ENCODE assay signal across 21 cellular contexts in genomic region chr3:192433704-192434103, GRCh38.
DNase-seq lines count a peak whose midpoint lies in the region; ATAC-seq, FAIRE-seq and TF ChIP-seq lines count a peak whose summit lies in the region.
"Had no signal": no experiment of that assay in that cellular context is flagged by ENCODE, and none has a peak within 500 bp of the region (broad histone marks: within the 10 kb centered on the region; RNA-seq: fewer than 3 reads in every experiment).

No MANE protein-coding gene starts in this region.

- no peak overlapping the region for H3K9ac ChIP-seq in HepG2 (ENCODE audit: insufficient read depth, low read depth, low read length)
- H3K9ac ChIP-seq: GM23248 had no signal

- H3K27me3 Mint-ChIP-seq in Calu3 (ENCODE audit: unreplicated experiment): no peaks in the 10 kb centered on the region
- peaks cover 3% of the 10 kb centered on the region for H3K27me3 Mint-ChIP-seq in activated T-helper 1 cell treated with anti-CD3 and anti-CD28 coated beads, Interleukin-12 subunit alpha, Interleukin-12 subunit beta, Interleukin-2, Interleukin-4 antibody, amounts not matched to agents 30 ng/mL and 10 ng/mL and 1 ng/mL, durations not matched to agents 14 hours and 24 hours and 36 hours (ENCODE audit: insufficient read depth)
- H3K27me3 Mint-ChIP-seq: activated CD8-positive, alpha-beta T cell treated with anti-CD3 and anti-CD28 coated beads for 36 hours; activated naive CD4-positive, alpha-beta T cell treated with anti-CD3 and anti-CD28 coated beads, Interleukin-2, amount 10 ng/mL, durations not matched to agents 7 days and 5 days had no signal

- TF ChIP-seq CTCF in Calu3 (IDR thresholded peaks at IDR 0.05; ENCODE audit: unreplicated experiment): no peak
- TF ChIP-seq CTCF in HepG2 (CRISPR knock-in tag; IDR thresholded peaks at IDR 0.05): no peak
- no peak for TF ChIP-seq CTCF in GM10248 (IDR thresholded peaks at IDR 0.05; ENCODE audit: control extremely low read depth, extremely low read depth, low read depth, missing control alignments)

- peak; percentile 87 for ATAC-seq in GM19463 (IDR thresholded peaks at IDR 0.05; ENCODE audit: unreplicated experiment)
- peak; percentile 67 for ATAC-seq in HepG2
- no peak for ATAC-seq in HG03439 (IDR thresholded peaks at IDR 0.05; ENCODE audit: unreplicated experiment)
- ATAC-seq in GM21723 (IDR thresholded peaks at IDR 0.05; ENCODE audit: unreplicated experiment): no peak
- ATAC-seq: activated CD8-positive, alpha-beta T cell treated with anti-CD3 and anti-CD28 coated beads for 36 hours had no signal

- peak overlapping the region; percentile 31 for H3K4me3 Mint-ChIP-seq in Calu3 (ENCODE audit: low read depth, unreplicated experiment)
- no peak overlapping the region for H3K4me3 Mint-ChIP-seq in activated T-helper 1 cell treated with anti-CD3 and anti-CD28 coated beads, Interleukin-12 subunit alpha, Interleukin-12 subunit beta, Interleukin-2, Interleukin-4 antibody, amounts not matched to agents 30 ng/mL and 10 ng/mL and 1 ng/mL, durations not matched to agents 14 hours and 24 hours and 36 hours
- H3K4me3 Mint-ChIP-seq: activated CD8-positive, alpha-beta T cell treated with anti-CD3 and anti-CD28 coated beads for 36 hours; activated naive CD4-positive, alpha-beta T cell treated with anti-CD3 and anti-CD28 coated beads, Interleukin-2, amount 10 ng/mL, durations not matched to agents 7 days and 5 days; activated T-cell treated with anti-CD3 and anti-CD28 coated beads, Interleukin-2, amount 50 U/mL, for 24 hours had no signal

- H3K36me3 Mint-ChIP-seq in Calu3 (ENCODE audit: insufficient read depth, unreplicated experiment): no peaks in the 10 kb centered on the region
- no peaks in the 10 kb centered on the region for H3K36me3 Mint-ChIP-seq in activated T-helper 1 cell treated with anti-CD3 and anti-CD28 coated beads, Interleukin-12 subunit alpha, Interleukin-12 subunit beta, Interleukin-2, Interleukin-4 antibody, amounts not matched to agents 30 ng/mL and 10 ng/mL and 1 ng/mL, durations not matched to agents 14 hours and 24 hours and 36 hours (ENCODE audit: low read depth)
- H3K36me3 Mint-ChIP-seq: activated naive CD4-positive, alpha-beta T cell treated with anti-CD3 and anti-CD28 coated beads, Interleukin-2, amount 10 ng/mL, durations not matched to agents 7 days and 5 days had no signal

- CTCF ChIA-PET in Calu3 (lab: Charles Lee) (interaction anchor here (0.7 to 2.0 kb wide), 7 partner anchors 8 to 289 kb away, joined by 3 to 25 read pairs (median 5); no protein-coding TSS in a partner anchor), HepG2 (lab: Yijun Ruan, JAX; ENCODE audit: low intra/inter-chr PET ratio, low total read pairs) (no interaction called here), GM10248 (lab: Yijun Ruan, JAX) (interaction anchor here (1.0 to 6.4 kb wide), 2 partner anchors 8 to 11 kb away, joined by 3 to 54 read pairs; no protein-coding TSS in a partner anchor)

- no peaks in the 10 kb centered on the region for H3K79me2 ChIP-seq in HepG2 (ENCODE audit: insufficient read depth, low read length)

- TF ChIP-seq POLR2A in HepG2 (IDR thresholded peaks at IDR 0.05; ENCODE audit: insufficient read depth in 1 of 2, low read depth in 2 of 2, low read length in 2 of 2): no peak

- H3K4me3 ChIP-seq in MG63 (no peak overlapping the region), HepG2 (replicated peaks in 1 of 3; ENCODE audit: insufficient read depth in 1 of 3, low read depth in 2 of 3, low read length in 3 of 3) (no peak overlapping the region)
- H3K4me3 ChIP-seq: esophagus squamous epithelium, GM23248, PC-9, SJCRH30, testis had no signal

- no peaks in the 10 kb centered on the region for H3K36me3 ChIP-seq in MG63
- no peaks in the 10 kb centered on the region for H3K36me3 ChIP-seq in HepG2 (replicated peaks in 1 of 2; ENCODE audit: control insufficient read depth in 1 of 2, insufficient read depth in 2 of 2, low read length in 2 of 2)
- H3K36me3 ChIP-seq: esophagus squamous epithelium, SJCRH30 had no signal

- TF ChIP-seq EP300 in HepG2 (IDR thresholded peaks at IDR 0.05; ENCODE audit: low read depth in 2 of 2, low read length in 2 of 2) (no peak), HepG2 (CRISPR knock-in tag; IDR thresholded peaks at IDR 0.05; ENCODE audit: borderline replicate concordance) (no peak)

- no peaks in the 10 kb centered on the region; the same call in 1 of the 2 replicates for H3K9me3 ChIP-seq in MG63
- H3K9me3 ChIP-seq in HepG2 (ENCODE audit: low read length): no peaks in the 10 kb centered on the region
- H3K9me3 ChIP-seq: esophagus squamous epithelium, SJCRH30, testis had no signal

- peaks cover 9% of the 10 kb centered on the region for H3K27me3 ChIP-seq in MG63
- no peaks in the 10 kb centered on the region for H3K27me3 ChIP-seq in HepG2 (ENCODE audit: control insufficient read depth in 1 of 2, insufficient read depth in 2 of 2, low read length in 2 of 2)
- H3K27me3 ChIP-seq: SJCRH30, testis had no signal

- H4K20me1 ChIP-seq in HepG2 (ENCODE audit: insufficient read depth, low read length): no peaks in the 10 kb centered on the region

- TF ChIP-seq RAD21 in HepG2 (CRISPR knock-in tag; IDR thresholded peaks at IDR 0.05): no peak

- in situ Hi-C loops in HepG2 (cut with HindIII; ENCODE audit: extremely low pct_ligation_motif_present, low pct_unique_long_range_greater_than_20kb): no loop called here

- DNase-seq in Calu3: peak; percentile 75
- DNase-seq in MG63: peak; percentile 57
- DNase-seq in HepG2 (ENCODE audit: low spot score): no peak
- no peak for DNase-seq in GM10248 (ENCODE audit: extremely low spot score)
- DNase-seq in activated T-helper 1 cell treated with anti-CD3 and anti-CD28 coated beads, Interleukin-12 subunit alpha, Interleukin-12 subunit beta, Interleukin-2, Interleukin-4 antibody, amounts not matched to agents 30 ng/mL and 10 ng/mL and 1 ng/mL, durations not matched to agents 14 hours and 24 hours and 36 hours (ENCODE audit: low spot score): no peak
- DNase-seq: activated CD4-positive, CD25-positive, alpha-beta regulatory T cell; activated CD8-positive, alpha-beta T cell treated with anti-CD3 and anti-CD28 coated beads for 36 hours; activated naive CD4-positive, alpha-beta T cell treated with anti-CD3 and anti-CD28 coated beads, Interleukin-2, amount 10 ng/mL, durations not matched to agents 7 days and 5 days; activated T-cell treated with anti-CD3 and anti-CD28 coated beads, Interleukin-2, amount 50 U/mL, for 24 hours; aorta; esophagus squamous epithelium; GM23248; NCI-H1417 treated with DMSO at 0.1 percent for 48 hours; PC-9; SJCRH30; stimulated activated CD4-positive, alpha-beta T cell treated with anti-CD3 and anti-CD28 coated beads, Interleukin-12 subunit alpha, Interleukin-12 subunit beta, amount 100 ng/mL, for 4 hours; T-helper 2 cell; testis had no signal

- 4% methylated on average over 5 of the region's 5 CpGs for WGBS in HepG2 (ENCODE audit: low lambda C conversion rate)

- H3K27ac Mint-ChIP-seq in Calu3 (ENCODE audit: unreplicated experiment): peak overlapping the region; percentile 66
- no peak overlapping the region for H3K27ac Mint-ChIP-seq in activated T-helper 1 cell treated with anti-CD3 and anti-CD28 coated beads, Interleukin-12 subunit alpha, Interleukin-12 subunit beta, Interleukin-2, Interleukin-4 antibody, amounts not matched to agents 30 ng/mL and 10 ng/mL and 1 ng/mL, durations not matched to agents 14 hours and 24 hours and 36 hours
- H3K27ac Mint-ChIP-seq: activated CD8-positive, alpha-beta T cell treated with anti-CD3 and anti-CD28 coated beads for 36 hours; activated naive CD4-positive, alpha-beta T cell treated with anti-CD3 and anti-CD28 coated beads, Interleukin-2, amount 10 ng/mL, durations not matched to agents 7 days and 5 days; activated T-cell treated with anti-CD3 and anti-CD28 coated beads, Interleukin-2, amount 50 U/mL, for 24 hours had no signal

- no peak overlapping the region for H3K27ac ChIP-seq in HepG2 (ENCODE audit: extremely low read length, insufficient read depth, low read length)
- H3K27ac ChIP-seq: esophagus squamous epithelium, GM23248, PC-9, SJCRH30, testis had no signal

- BruUV-seq in Calu3 (replicated peaks; lab: Mats Ljungman, UMichigan) (no TSS peak), HepG2 (replicated peaks; lab: Mats Ljungman, UMichigan) (no TSS peak)

- H3K4me1 ChIP-seq in HepG2 (ENCODE audit: insufficient read depth, low read length): 0 out of 2 replicates have a peak, but pooled peaks cover 6% of the 10 kb centered on the region
- H3K4me1 ChIP-seq: esophagus squamous epithelium, SJCRH30, testis had no signal

- no peak overlapping the region for H3K4me2 ChIP-seq in HepG2 (ENCODE audit: low read depth, low read length)
- H3K4me2 ChIP-seq: PC-9 had no signal

- FAIRE-seq in HepG2 (lab: Jason Lieb, UNC): no peak

- peaks cover 12% of the 10 kb centered on the region for H3K4me1 Mint-ChIP-seq in Calu3 (ENCODE audit: low read depth, unreplicated experiment)
- no peaks in the 10 kb centered on the region for H3K4me1 Mint-ChIP-seq in activated T-helper 1 cell treated with anti-CD3 and anti-CD28 coated beads, Interleukin-12 subunit alpha, Interleukin-12 subunit beta, Interleukin-2, Interleukin-4 antibody, amounts not matched to agents 30 ng/mL and 10 ng/mL and 1 ng/mL, durations not matched to agents 14 hours and 24 hours and 36 hours (ENCODE audit: low read depth)
- H3K4me1 Mint-ChIP-seq: activated naive CD4-positive, alpha-beta T cell treated with anti-CD3 and anti-CD28 coated beads, Interleukin-2, amount 10 ng/mL, durations not matched to agents 7 days and 5 days had no signal

- H2AFZ ChIP-seq in HepG2 (ENCODE audit: low read length): no peak overlapping the region
- H2AFZ ChIP-seq: GM23248, PC-9 had no signal

- intact Hi-C loops in Calu3 (cut with micrococcal nuclease; ENCODE audit: unreplicated experiment) (no loop called here), HepG2 (cut with micrococcal nuclease; ENCODE audit: unreplicated experiment) (no loop called here)
- intact Hi-C loops in activated T-helper 1 cell treated with anti-CD3 and anti-CD28 coated beads, Interleukin-12 subunit alpha, Interleukin-12 subunit beta, Interleukin-2, Interleukin-4 antibody, amounts not matched to agents 30 ng/mL and 10 ng/mL and 1 ng/mL, durations not matched to agents 14 hours and 24 hours and 36 hours (cut with micrococcal nuclease): no loop called here

- POLR2A ChIA-PET in HepG2 (lab: Yijun Ruan, JAX) (no interaction called here), GM10248 (lab: Yijun Ruan, JAX) (no interaction called here)

- peaks cover 2% of the 10 kb centered on the region for H3K9me3 Mint-ChIP-seq in Calu3 (ENCODE audit: low read depth, unreplicated experiment)
- no peaks in the 10 kb centered on the region for H3K9me3 Mint-ChIP-seq in activated T-helper 1 cell treated with anti-CD3 and anti-CD28 coated beads, Interleukin-12 subunit alpha, Interleukin-12 subunit beta, Interleukin-2, Interleukin-4 antibody, amounts not matched to agents 30 ng/mL and 10 ng/mL and 1 ng/mL, durations not matched to agents 14 hours and 24 hours and 36 hours
- H3K9me3 Mint-ChIP-seq: activated CD8-positive, alpha-beta T cell treated with anti-CD3 and anti-CD28 coated beads for 36 hours; activated naive CD4-positive, alpha-beta T cell treated with anti-CD3 and anti-CD28 coated beads, Interleukin-2, amount 10 ng/mL, durations not matched to agents 7 days and 5 days; activated T-cell treated with anti-CD3 and anti-CD28 coated beads, Interleukin-2, amount 50 U/mL, for 24 hours had no signal

TF ChIP-seq in HepG2, 621 proteins besides CTCF, POLR2A, EP300 and RAD21 (continues in another document):
- no peak for TF ChIP-seq SALL1 (CRISPR knock-in tag; IDR thresholded peaks at IDR 0.05)
- TF ChIP-seq CHD2 (IDR thresholded peaks at IDR 0.05; ENCODE audit: low read depth, low read length): no peak

Comparison
In these comparisons a context has a peak if more than half of its experiments do, and no peak if none do; other contexts are left out.
1. DNase-seq: peak in Calu3 (single experiment) and MG63 (single experiment); none in HepG2 (single experiment), GM10248 (single experiment) and activated T-helper 1 cell treated with anti-CD3 and anti-CD28 coated beads, Interleukin-12 subunit alpha, Interleukin-12 subunit beta, Interleukin-2, Interleukin-4 antibody, amounts not matched to agents 30 ng/mL and 10 ng/mL and 1 ng/mL, durations not matched to agents 14 hours and 24 hours and 36 hours (single experiment).
2. ATAC-seq: peak in GM19463 (single experiment) and HepG2 (single experiment); none in HG03439 (single experiment) and GM21723 (single experiment).